ENCODE assay signal across 3 cellular contexts in genomic region chr1:78009836-78010235, GRCh38.
TF ChIP-seq lines count a peak whose summit lies in the region.

No MANE protein-coding gene starts in this region.

TF ChIP-seq in SK-N-SH, 30 proteins besides CTCF, POLR2A, EP300 and RAD21:
- TF ChIP-seq ZBTB33 (IDR thresholded peaks at IDR 0.05; ENCODE audit: borderline replicate concordance, low read depth) (no peak), RFX5 (IDR thresholded peaks at IDR 0.05; ENCODE audit: low read length) (no peak), TCF12 (IDR thresholded peaks at IDR 0.05) (no peak), EZH2phosphoT487 (IDR thresholded peaks at IDR 0.05; ENCODE audit: borderline replicate concordance, low read depth) (no peak), RXRA (IDR thresholded peaks at IDR 0.05; ENCODE audit: borderline replicate concordance, low read depth) (no peak), CHD2 (IDR thresholded peaks at IDR 0.05; ENCODE audit: low read length, partially characterized antibody) (no peak), ELF1 (IDR thresholded peaks at IDR 0.05) (no peak)
TF ChIP-seq in SK-N-SH: peak in this region for 0.

TF ChIP-seq in SK-N-SH treated with all-trans-retinoic acid at 6 μM for 48 hours, 23 proteins besides CTCF, POLR2A, EP300 and RAD21:
- TF ChIP-seq PPARA (CRISPR knock-in tag; IDR thresholded peaks at IDR 0.05; ENCODE audit: borderline replicate concordance) = no peak
- no peak for TF ChIP-seq ZFP3 (CRISPR knock-in tag; IDR thresholded peaks at IDR 0.05)
TF ChIP-seq in SK-N-SH treated with all-trans-retinoic acid at 6 μM for 48 hours: peak in this region for 0.

TF ChIP-seq in K562, 482 proteins besides CTCF, POLR2A, EP300 and RAD21:
- TF ChIP-seq ZNF133 (CRISPR knock-in tag; IDR thresholded peaks at IDR 0.05) (no peak), HDAC1 (IDR thresholded peaks at IDR 0.05) (0 out of 4 replicates have a peak, but pooled peaks of 1 of the 2 experiments have one; percentile 33), BRF1 (IDR thresholded peaks at IDR 0.05; ENCODE audit: borderline replicate concordance, extremely low read depth, insufficient read length) (no peak), ZBTB34 (CRISPR knock-in tag; IDR thresholded peaks at IDR 0.05) (no peak), YY1 (IDR thresholded peaks at IDR 0.05; ENCODE audit: borderline replicate concordance in 1 of 3, control insufficient read depth in 1 of 3, extremely low read depth in 1 of 3, insufficient read depth in 3 of 3, insufficient read length in 1 of 3, insufficient replicate concordance in 2 of 3, low read depth in 1 of 3, low read length in 2 of 3) (no peak), CC2D1A (IDR thresholded peaks at IDR 0.05) (0 out of 2 replicates have a peak, but pooled peaks have one; percentile 19), HMG20B (CRISPR knock-in tag; IDR thresholded peaks at IDR 0.05) (no peak), ZNF644 (tag; IDR thresholded peaks at IDR 0.05; ENCODE audit: low read depth) (no peak), PHTF2 (CRISPR knock-in tag; IDR thresholded peaks at IDR 0.05) (no peak)
